ENCODE assay signal across 11 cellular contexts in genomic region chr3:167167491-167167890, GRCh38.
"Had no signal": no experiment of that assay in that cellular context is flagged by ENCODE, and none has a peak within 500 bp of the region (broad histone marks: within the 10 kb centered on the region; RNA-seq: fewer than 3 reads in every experiment).

No MANE protein-coding gene starts in this region.

- ATAC-seq: esophagus mucosa; left colon; naive thymus-derived CD4-positive, alpha-beta T cell had no signal

- DNase-seq: effector memory CD4-positive, alpha-beta T cell; immature natural killer cell; left colon; mammary epithelial cell; naive thymus-derived CD4-positive, alpha-beta T cell; occipital lobe; small intestine; stimulated activated CD4-positive, alpha-beta T cell treated with anti-CD3 and anti-CD28 coated beads, Interleukin-12 subunit alpha, Interleukin-12 subunit beta, amount 100 ng/mL, for 4 hours; stimulated activated naive CD4-positive, alpha-beta T cell treated with Interleukin-2 at 50 U/mL for 16 hours; trophoblast cell had no signal
